In genomic region chr18:22822024-22822423, GRCh38 we compare ENCODE assay signal across 11 cellular contexts.
DNase-seq lines count a peak whose midpoint lies in the region; TF ChIP-seq lines count a peak whose summit lies in the region.
"Had no signal": no experiment of that assay in that cellular context is flagged by ENCODE, and none has a peak within 500 bp of the region (broad histone marks: within the 10 kb centered on the region; RNA-seq: fewer than 3 reads in every experiment).

No MANE protein-coding gene starts in this region.

- TF ChIP-seq CTCF in OCI-LY3 (IDR thresholded peaks at IDR 0.05; ENCODE audit: low read depth, low read length) = no peak
- no peak for TF ChIP-seq CTCF in fibroblast of lung (conservative IDR thresholded peaks at IDR 0.05 in 1 of 2, IDR thresholded peaks at IDR 0.05 in 1 of 2; ENCODE audit: low read depth in 1 of 2, low read length in 2 of 2)
- no peak for TF ChIP-seq CTCF in ascending aorta (IDR thresholded peaks at IDR 0.05)
- no peak for TF ChIP-seq CTCF in coronary artery (IDR thresholded peaks at IDR 0.05)

- H2AFZ ChIP-seq in OCI-LY3 (ENCODE audit: low read depth, low read length) (peak overlapping the region; percentile 97; the same call in 1 of the 2 replicates), fibroblast of lung (ENCODE audit: low read length) (no peak overlapping the region)

- H3K79me2 ChIP-seq in OCI-LY3 (ENCODE audit: low read length) (no peaks in the 10 kb centered on the region), fibroblast of lung (ENCODE audit: control insufficient read depth, insufficient read depth, low read length) (no peaks in the 10 kb centered on the region)

- intact Hi-C loops in ascending aorta (cut with DNase I) = no loop called here

- no peaks in the 10 kb centered on the region for H3K9me3 ChIP-seq in OCI-LY3 (ENCODE audit: insufficient read depth, low read length)
- H3K9me3 ChIP-seq in fibroblast of lung (ENCODE audit: control insufficient read depth, insufficient read depth, low read depth, low read length) = no peaks in the 10 kb centered on the region
- no peaks in the 10 kb centered on the region for H3K9me3 ChIP-seq in ascending aorta

- H3K27me3 ChIP-seq in OCI-LY3 (ENCODE audit: low read depth, low read length) = no peaks in the 10 kb centered on the region
- H3K27me3 ChIP-seq in fibroblast of lung (ENCODE audit: control insufficient read depth, insufficient read depth, low read length) = no peaks in the 10 kb centered on the region
- no peaks in the 10 kb centered on the region for H3K27me3 ChIP-seq in ascending aorta

- H4K20me1 ChIP-seq in OCI-LY3 (ENCODE audit: insufficient read depth, low read length) = no peaks in the 10 kb centered on the region
- H4K20me1 ChIP-seq in fibroblast of lung (ENCODE audit: control insufficient read depth, extremely low read depth, insufficient read depth, low read length) = no peaks in the 10 kb centered on the region

- H3K9ac ChIP-seq in OCI-LY3 (ENCODE audit: low read length) (no peak overlapping the region), fibroblast of lung (ENCODE audit: insufficient read depth, low read length) (no peak overlapping the region)

- H3K4me1 ChIP-seq in OCI-LY3 (ENCODE audit: low read length) (peaks cover 13% of the 10 kb centered on the region), fibroblast of lung (ENCODE audit: control insufficient read depth, extremely low read depth, insufficient read depth, low read length) (no peaks in the 10 kb centered on the region), ascending aorta (no peaks in the 10 kb centered on the region)

- H3K27ac ChIP-seq in OCI-LY3 (ENCODE audit: low read length) (no peak overlapping the region), fibroblast of lung (ENCODE audit: insufficient read depth, low read length) (no peak overlapping the region), ascending aorta (no peak overlapping the region), coronary artery (no peak overlapping the region)
- H3K27ac ChIP-seq: HL-60 had no signal

- H3K4me2 ChIP-seq in OCI-LY3 (ENCODE audit: low read length) = no peak overlapping the region
- H3K4me2 ChIP-seq in fibroblast of lung (ENCODE audit: extremely low read depth, insufficient read depth, low read length) = peak overlapping the region; percentile 3

- DNase-seq in HCEC 1CT (peak; percentile 63), fibroblast of lung (ENCODE audit: low read depth in 2 of 2) (peak; percentile 69 to 90), retina (peak; percentile 3), ascending aorta (ENCODE audit: low spot score in 2 of 2) (no peak), activated T-cell treated with anti-CD3 and anti-CD28 coated beads for 4 hours (no peak), SHP77 treated with DMSO at 0.1 percent for 48 hours (lab: John Stamatoyannopoulos, UW) (no peak), coronary artery (ENCODE audit: low spot score) (no peak)
- DNase-seq: DMS79 treated with DMSO at 0.1 percent for 48 hours, NCI-H446 had no signal

- H3K4me3 ChIP-seq in OCI-LY3 (ENCODE audit: low read length) (no peak overlapping the region), fibroblast of lung (replicated peaks in 1 of 4; ENCODE audit: control extremely low read depth in 1 of 4, insufficient read depth in 1 of 4, low read depth in 3 of 4, low read length in 4 of 4) (no peak overlapping the region), ascending aorta (no peak overlapping the region), coronary artery (no peak overlapping the region)

- H3K36me3 ChIP-seq in OCI-LY3 (replicated peaks; ENCODE audit: low read depth, low read length) (no peaks in the 10 kb centered on the region), fibroblast of lung (ENCODE audit: control insufficient read depth, insufficient read depth, low read length) (no peaks in the 10 kb centered on the region), ascending aorta (no peaks in the 10 kb centered on the region)

Comparison
In these comparisons a context has a peak if more than half of its experiments do, and no peak if none do; other contexts are left out.
1. DNase-seq: peak in HCEC 1CT (single experiment), fibroblast of lung (2 of 2) and retina (single experiment); none in ascending aorta (0 of 2), activated T-cell treated with anti-CD3 and anti-CD28 coated beads for 4 hours (single experiment), SHP77 treated with DMSO at 0.1 percent for 48 hours (single experiment) and coronary artery (single experiment).